Comparison of ENCODE assay signal across 22 cellular contexts in genomic region chr15:25678498-25678865, GRCh38.
"Had no signal": no experiment of that assay in that cellular context is flagged by ENCODE, and none has a peak within 500 bp of the region (broad histone marks: within the 10 kb centered on the region; RNA-seq: fewer than 3 reads in every experiment).

No MANE protein-coding gene starts in this region.

- DNase-seq: activated CD4-positive, alpha-beta T cell treated with anti-CD3 and anti-CD28 coated beads, Interleukin-2, amount 10 ng/mL, durations not matched to agents 7 days and 5 days; activated CD4-positive, CD25-positive, alpha-beta regulatory T cell treated with anti-CD3 and anti-CD28 coated beads, Interleukin-2, amount 50 U/mL, for 72 hours; activated CD8-positive, alpha-beta T cell treated with anti-CD3 and anti-CD28 coated beads, Interleukin-2, amount 10 ng/mL, durations not matched to agents 7 days and 5 days; activated naive CD4-positive, alpha-beta T cell; activated naive CD8-positive, alpha-beta T cell treated with anti-CD3 and anti-CD28 coated beads, Interleukin-2, amount 10 ng/mL, durations not matched to agents 7 days and 5 days; amniotic stem cell; cerebellar nuclear complex; cortex of kidney; left lung; nucleus accumbens; right lobe of liver; stimulated activated CD4-positive, alpha-beta T cell treated with anti-CD3 and anti-CD28 coated beads, Interleukin-4, amount 100 ng/mL, for 24 hours; stimulated activated naive CD8-positive, alpha-beta T cell treated with anti-CD3 and anti-CD28 coated beads, Interleukin-15, Interleukin-2, amounts not matched to agents 100 U/mL and 50 U/mL, for 24 hours; thyroid gland; upper lobe of right lung had no signal

- H3K27me3 Mint-ChIP-seq: activated CD4-positive, alpha-beta T cell treated with anti-CD3 and anti-CD28 coated beads, Interleukin-2, amount 10 ng/mL, durations not matched to agents 7 days and 5 days; activated naive CD8-positive, alpha-beta T cell treated with anti-CD3 and anti-CD28 coated beads, Interleukin-2, amount 10 ng/mL, durations not matched to agents 7 days and 5 days; activated T-helper 17 cell treated with anti-CD3 and anti-CD28 coated beads, Interleukin-2, amount 50 U/mL, for 72 hours; natural killer cell treated with Interleukin-12 subunit alpha and Interleukin-12 subunit beta and Interleukin-15 and Interleukin-18, amount 100 ng/mL, for 72 hours had no signal

- H3K27ac Mint-ChIP-seq: activated CD4-positive, alpha-beta T cell treated with anti-CD3 and anti-CD28 coated beads, Interleukin-2, amount 10 ng/mL, durations not matched to agents 7 days and 5 days; activated CD8-positive, alpha-beta T cell treated with anti-CD3 and anti-CD28 coated beads, Interleukin-2, amount 10 ng/mL, durations not matched to agents 7 days and 5 days; activated naive CD8-positive, alpha-beta T cell treated with anti-CD3 and anti-CD28 coated beads, Interleukin-2, amount 10 ng/mL, durations not matched to agents 7 days and 5 days; activated T-helper 17 cell treated with anti-CD3 and anti-CD28 coated beads, Interleukin-2, amount 50 U/mL, for 72 hours had no signal

- H3K27ac ChIP-seq: epithelial cell of prostate, left lung, parathyroid adenoma, right lobe of liver, thyroid gland, upper lobe of right lung, VCaP had no signal

- H3K4me1 Mint-ChIP-seq: activated CD4-positive, alpha-beta T cell treated with anti-CD3 and anti-CD28 coated beads, Interleukin-2, amount 10 ng/mL, durations not matched to agents 7 days and 5 days; activated naive CD8-positive, alpha-beta T cell treated with anti-CD3 and anti-CD28 coated beads, Interleukin-2, amount 10 ng/mL, durations not matched to agents 7 days and 5 days; activated T-helper 17 cell treated with anti-CD3 and anti-CD28 coated beads, Interleukin-2, amount 50 U/mL, for 72 hours had no signal

- H3K4me3 Mint-ChIP-seq: activated CD4-positive, alpha-beta T cell treated with anti-CD3 and anti-CD28 coated beads, Interleukin-2, amount 10 ng/mL, durations not matched to agents 7 days and 5 days; activated CD8-positive, alpha-beta T cell treated with anti-CD3 and anti-CD28 coated beads, Interleukin-2, amount 10 ng/mL, durations not matched to agents 7 days and 5 days; activated naive CD8-positive, alpha-beta T cell treated with anti-CD3 and anti-CD28 coated beads, Interleukin-2, amount 10 ng/mL, durations not matched to agents 7 days and 5 days; activated T-helper 17 cell treated with anti-CD3 and anti-CD28 coated beads, Interleukin-2, amount 50 U/mL, for 72 hours; natural killer cell treated with Interleukin-12 subunit alpha and Interleukin-12 subunit beta and Interleukin-15 and Interleukin-18, amount 100 ng/mL, for 72 hours had no signal

- H3K27me3 ChIP-seq: left lung, right lobe of liver, thyroid gland, upper lobe of right lung had no signal

- H3K4me1 ChIP-seq: left lung, parathyroid adenoma, right lobe of liver, thyroid gland, upper lobe of right lung had no signal

- H3K9me3 ChIP-seq: left lung, right lobe of liver, thyroid gland, upper lobe of right lung had no signal

- H3K4me3 ChIP-seq: left lung, lung, right lobe of liver, thyroid gland, upper lobe of right lung had no signal

- H3K36me3 ChIP-seq: right lobe of liver, thyroid gland had no signal

- ATAC-seq: activated CD8-positive, alpha-beta T cell treated with anti-CD3 and anti-CD28 coated beads, Interleukin-2, amount 10 ng/mL, durations not matched to agents 7 days and 5 days; activated T-helper 17 cell treated with anti-CD3 and anti-CD28 coated beads, Interleukin-2, amount 50 U/mL, for 72 hours; left lung; natural killer cell treated with Interleukin-12 subunit alpha and Interleukin-12 subunit beta and Interleukin-15 and Interleukin-18, amount 100 ng/mL, for 72 hours; right lobe of liver; SK-N-SH treated with all-trans-retinoic acid at 6 μM for 48 hours; stimulated activated naive CD8-positive, alpha-beta T cell treated with anti-CD3 and anti-CD28 coated beads, Interleukin-15, Interleukin-2, amounts not matched to agents 100 U/mL and 50 U/mL, for 24 hours; upper lobe of right lung had no signal

- H3K9me3 Mint-ChIP-seq: activated CD4-positive, alpha-beta T cell treated with anti-CD3 and anti-CD28 coated beads, Interleukin-2, amount 10 ng/mL, durations not matched to agents 7 days and 5 days; activated naive CD8-positive, alpha-beta T cell treated with anti-CD3 and anti-CD28 coated beads, Interleukin-2, amount 10 ng/mL, durations not matched to agents 7 days and 5 days; activated T-helper 17 cell treated with anti-CD3 and anti-CD28 coated beads, Interleukin-2, amount 50 U/mL, for 72 hours; natural killer cell treated with Interleukin-12 subunit alpha and Interleukin-12 subunit beta and Interleukin-15 and Interleukin-18, amount 100 ng/mL, for 72 hours had no signal
